In genomic region chr1:167613984-167614383, GRCh38 we compare ENCODE assay signal across 3 cellular contexts. TPM values are rescaled to one million over a fixed set of nuclear protein-coding genes. Genes with fewer than 3 reads are reported as not detected.
"Had no signal": no experiment of that assay in that cellular context is flagged by ENCODE, and none has a peak within 500 bp of the region (broad histone marks: within the 10 kb centered on the region; RNA-seq: fewer than 3 reads in every experiment).

No MANE protein-coding gene starts in this region.

RNA-seq across cellular contexts. Expression of gene RCSD1, which starts 16.0 kb away (rescaled TPM):
- total RNA-seq: HepG2, HFFc6, HT1080 had no signal
- polyA plus RNA-seq: HepG2 had no signal
